ENCODE assay signal across 23 cellular contexts in the genomic region with DNA sequence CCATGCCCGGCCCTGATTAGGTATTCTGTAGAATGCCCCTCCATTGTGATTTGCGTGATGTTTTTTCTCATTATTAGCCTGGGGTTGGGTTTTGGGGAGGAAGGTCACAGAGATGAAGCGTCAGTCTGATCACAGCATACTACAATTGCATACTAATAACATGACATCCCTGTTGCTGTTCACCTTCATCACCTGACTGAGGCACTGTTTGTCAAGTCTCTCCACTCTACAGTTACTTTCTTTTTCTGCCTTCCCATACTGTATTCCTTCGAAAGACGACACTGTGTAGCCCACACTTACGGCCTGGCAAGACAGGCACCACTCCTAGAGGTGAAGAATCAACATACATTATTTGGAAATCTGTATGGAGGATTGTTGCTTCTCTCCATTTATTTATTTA.
"Had no signal": no experiment of that assay in that cellular context is flagged by ENCODE, and none has a peak within 500 bp of the region (broad histone marks: within the 10 kb centered on the region; RNA-seq: fewer than 3 reads in every experiment).

No MANE protein-coding gene starts in this region.

- H3K4me3 Mint-ChIP-seq: activated CD4-positive, alpha-beta memory T cell treated with anti-CD3 and anti-CD28 coated beads for 36 hours; activated CD4-positive, alpha-beta T cell treated with anti-CD3 and anti-CD28 coated beads, Interleukin-2, amount 10 ng/mL, durations not matched to agents 7 days and 5 days; activated naive CD4-positive, alpha-beta T cell treated with anti-CD3 and anti-CD28 coated beads, Interleukin-2, amount 50 U/mL, for 24 hours; activated T-cell treated with anti-CD3 and anti-CD28 coated beads, Interleukin-2, amount 50 U/mL, for 72 hours; T-helper 17 cell had no signal

- H3K27me3 ChIP-seq: body of pancreas had no signal

- DNase-seq: activated CD4-positive, alpha-beta memory T cell treated with anti-CD3 and anti-CD28 coated beads for 36 hours; activated CD4-positive, alpha-beta T cell treated with anti-CD3 and anti-CD28 coated beads, Interleukin-2, amount 10 ng/mL, durations not matched to agents 7 days and 5 days; activated CD4-positive, CD25-positive, alpha-beta regulatory T cell; activated CD8-positive, alpha-beta memory T cell treated with anti-CD3 and anti-CD28 coated beads for 24 hours; activated T-cell treated with anti-CD3 and anti-CD28 coated beads, Interleukin-2, amount 50 U/mL, for 72 hours; aorta; body of pancreas; cerebellar nuclear complex; KG1; NCI-H1092; NCI-H1417; NCI-H1694; NCI-H2029; NCI-H2107; NCI-H2171 treated with DMSO at 0.1 percent for 48 hours; NCI-H345; NCI-H510A; NCI-H526 treated with DMSO at 0.1 percent for 48 hours; PC-9; SIG-M5; T-helper 17 cell; T-helper 9 cell had no signal

- ATAC-seq: activated T-cell treated with anti-CD3 and anti-CD28 coated beads, Interleukin-2, amount 50 U/mL, for 72 hours; body of pancreas; T-helper 17 cell had no signal

- H3K27ac ChIP-seq: body of pancreas, PC-9 had no signal

- H3K27me3 Mint-ChIP-seq: activated CD4-positive, alpha-beta memory T cell treated with anti-CD3 and anti-CD28 coated beads for 36 hours; activated CD4-positive, alpha-beta T cell treated with anti-CD3 and anti-CD28 coated beads, Interleukin-2, amount 10 ng/mL, durations not matched to agents 7 days and 5 days; activated naive CD4-positive, alpha-beta T cell treated with anti-CD3 and anti-CD28 coated beads, Interleukin-2, amount 50 U/mL, for 24 hours; T-helper 17 cell had no signal

- H3K4me2 ChIP-seq: PC-9 had no signal

- H3K4me3 ChIP-seq: body of pancreas, PC-9 had no signal

- H3K27ac Mint-ChIP-seq: activated CD4-positive, alpha-beta memory T cell treated with anti-CD3 and anti-CD28 coated beads for 36 hours; activated CD4-positive, alpha-beta T cell treated with anti-CD3 and anti-CD28 coated beads, Interleukin-2, amount 10 ng/mL, durations not matched to agents 7 days and 5 days; activated naive CD4-positive, alpha-beta T cell treated with anti-CD3 and anti-CD28 coated beads, Interleukin-2, amount 50 U/mL, for 24 hours; activated T-cell treated with anti-CD3 and anti-CD28 coated beads, Interleukin-2, amount 50 U/mL, for 72 hours; T-helper 17 cell had no signal

- H2AFZ ChIP-seq: PC-9 had no signal
